1 cellular context compared by ENCODE assay signal in the genomic region with DNA sequence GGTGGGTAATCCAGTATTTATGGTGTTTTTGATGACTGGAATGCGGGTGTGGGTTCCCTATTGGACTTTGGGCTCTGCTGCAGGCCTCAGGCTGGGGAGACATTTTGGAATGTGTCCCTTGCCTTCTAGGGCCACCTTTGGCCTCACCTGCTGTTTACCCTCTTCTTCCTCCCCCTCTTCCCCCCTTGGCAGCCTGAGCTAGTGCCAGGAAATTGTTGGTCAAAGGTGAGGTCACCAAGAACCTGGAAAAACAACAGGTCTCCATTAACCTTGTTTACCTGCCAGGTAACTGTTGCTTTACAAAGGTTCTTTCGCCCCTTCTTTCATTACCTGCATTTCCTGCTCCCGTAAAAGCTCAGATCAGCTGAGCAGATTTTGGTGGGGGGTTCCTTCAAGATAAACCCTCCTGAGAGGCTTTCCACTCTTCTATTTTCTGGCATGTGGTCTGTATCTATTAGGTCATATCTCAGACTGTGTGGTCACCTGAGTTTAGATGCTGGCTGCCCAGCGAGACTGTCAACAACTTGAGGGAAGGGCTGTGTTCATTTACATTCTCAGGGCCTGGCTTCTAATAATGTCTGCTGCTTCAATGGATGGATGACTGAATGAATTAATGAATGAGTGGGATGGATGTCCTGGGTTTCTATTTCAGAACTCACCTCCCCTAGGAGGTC.
TF ChIP-seq lines count a peak whose summit lies in the region.

No MANE protein-coding gene starts in this region.

TF ChIP-seq in HepG2, 621 proteins besides CTCF, POLR2A, EP300 and RAD21 (continued from another document and continues in another):
- TF ChIP-seq, protein P1, sequence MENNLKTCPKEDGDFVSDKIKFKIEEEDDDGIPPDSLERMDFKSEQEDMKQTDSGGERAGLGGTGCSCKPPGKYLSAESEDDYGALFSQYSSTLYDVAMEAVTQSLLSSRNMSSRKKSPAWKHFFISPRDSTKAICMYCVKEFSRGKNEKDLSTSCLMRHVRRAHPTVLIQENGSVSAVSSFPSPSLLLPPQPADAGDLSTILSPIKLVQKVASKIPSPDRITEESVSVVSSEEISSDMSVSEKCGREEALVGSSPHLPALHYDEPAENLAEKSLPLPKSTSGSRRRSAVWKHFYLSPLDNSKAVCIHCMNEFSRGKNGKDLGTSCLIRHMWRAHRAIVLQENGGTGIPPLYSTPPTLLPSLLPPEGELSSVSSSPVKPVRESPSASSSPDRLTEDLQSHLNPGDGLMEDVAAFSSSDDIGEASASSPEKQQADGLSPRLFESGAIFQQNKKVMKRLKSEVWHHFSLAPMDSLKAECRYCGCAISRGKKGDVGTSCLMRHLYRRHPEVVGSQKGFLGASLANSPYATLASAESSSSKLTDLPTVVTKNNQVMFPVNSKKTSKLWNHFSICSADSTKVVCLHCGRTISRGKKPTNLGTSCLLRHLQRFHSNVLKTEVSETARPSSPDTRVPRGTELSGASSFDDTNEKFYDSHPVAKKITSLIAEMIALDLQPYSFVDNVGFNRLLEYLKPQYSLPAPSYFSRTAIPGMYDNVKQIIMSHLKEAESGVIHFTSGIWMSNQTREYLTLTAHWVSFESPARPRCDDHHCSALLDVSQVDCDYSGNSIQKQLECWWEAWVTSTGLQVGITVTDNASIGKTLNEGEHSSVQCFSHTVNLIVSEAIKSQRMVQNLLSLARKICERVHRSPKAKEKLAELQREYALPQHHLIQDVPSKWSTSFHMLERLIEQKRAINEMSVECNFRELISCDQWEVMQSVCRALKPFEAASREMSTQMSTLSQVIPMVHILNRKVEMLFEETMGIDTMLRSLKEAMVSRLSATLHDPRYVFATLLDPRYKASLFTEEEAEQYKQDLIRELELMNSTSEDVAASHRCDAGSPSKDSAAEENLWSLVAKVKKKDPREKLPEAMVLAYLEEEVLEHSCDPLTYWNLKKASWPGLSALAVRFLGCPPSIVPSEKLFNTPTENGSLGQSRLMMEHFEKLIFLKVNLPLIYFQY (CRISPR knock-in tag; IDR thresholded peaks at IDR 0.05; ENCODE audit: borderline replicate concordance) = no peak; the same call in 1 of the 2 replicates
- TF ChIP-seq RNF2 (conservative IDR thresholded peaks at IDR 0.05; ENCODE audit: low read depth) (no peak), KLF6 (CRISPR knock-in tag; IDR thresholded peaks at IDR 0.05) (no peak), JUN (CRISPR knock-in tag; IDR thresholded peaks at IDR 0.05) (peak; percentile 77), ZNF17 (CRISPR knock-in tag; IDR thresholded peaks at IDR 0.05) (0 out of 2 replicates have a peak, but pooled peaks have one; percentile 66), ZNF773 (CRISPR knock-in tag; IDR thresholded peaks at IDR 0.05; ENCODE audit: borderline replicate concordance) (no peak), KAT2B (IDR thresholded peaks at IDR 0.05; ENCODE audit: borderline replicate concordance, low read depth, low read length) (no peak), ZNF652 (CRISPR knock-in tag; IDR thresholded peaks at IDR 0.05; ENCODE audit: borderline replicate concordance, low read depth) (no peak), ZC3H4 (CRISPR knock-in tag; IDR thresholded peaks at IDR 0.05; ENCODE audit: borderline replicate concordance) (no peak), ZNF354B (CRISPR knock-in tag; IDR thresholded peaks at IDR 0.05) (no peak), CREB1 (IDR thresholded peaks at IDR 0.05) (no peak), CREB1 (CRISPR knock-in tag; IDR thresholded peaks at IDR 0.05) (peak; percentile 67; the same call in 1 of the 2 replicates), DMAP1 (CRISPR knock-in tag; IDR thresholded peaks at IDR 0.05) (no peak; the same call in 1 of the 2 replicates), ZNF761 (CRISPR knock-in tag; conservative IDR thresholded peaks at IDR 0.05) (no peak), ZNF781 (CRISPR knock-in tag; IDR thresholded peaks at IDR 0.05; ENCODE audit: borderline replicate concordance, not compliant biosample characterization) (no peak), NAIF1 (CRISPR knock-in tag; IDR thresholded peaks at IDR 0.05; ENCODE audit: borderline replicate concordance) (peak; percentile 71; the same call in 1 of the 2 replicates), HNRNPK (IDR thresholded peaks at IDR 0.05; ENCODE audit: low read depth, low read length, poor library complexity, severe bottlenecking) (no peak), ZNF484 (CRISPR knock-in tag; IDR thresholded peaks at IDR 0.05; ENCODE audit: borderline replicate concordance, low read depth) (no peak), RXRA (CRISPR knock-in tag; IDR thresholded peaks at IDR 0.05) (peak; percentile 93), EEA1 (CRISPR knock-in tag; IDR thresholded peaks at IDR 0.05; ENCODE audit: borderline replicate concordance) (no peak), FOXC1 (CRISPR knock-in tag; IDR thresholded peaks at IDR 0.05; ENCODE audit: borderline replicate concordance) (0 out of 2 replicates have a peak, but pooled peaks have one; percentile 58), ZNF446 (CRISPR knock-in tag; IDR thresholded peaks at IDR 0.05) (no peak), PLRG1 (conservative IDR thresholded peaks at IDR 0.05) (no peak)
- TF ChIP-seq, protein P2, sequence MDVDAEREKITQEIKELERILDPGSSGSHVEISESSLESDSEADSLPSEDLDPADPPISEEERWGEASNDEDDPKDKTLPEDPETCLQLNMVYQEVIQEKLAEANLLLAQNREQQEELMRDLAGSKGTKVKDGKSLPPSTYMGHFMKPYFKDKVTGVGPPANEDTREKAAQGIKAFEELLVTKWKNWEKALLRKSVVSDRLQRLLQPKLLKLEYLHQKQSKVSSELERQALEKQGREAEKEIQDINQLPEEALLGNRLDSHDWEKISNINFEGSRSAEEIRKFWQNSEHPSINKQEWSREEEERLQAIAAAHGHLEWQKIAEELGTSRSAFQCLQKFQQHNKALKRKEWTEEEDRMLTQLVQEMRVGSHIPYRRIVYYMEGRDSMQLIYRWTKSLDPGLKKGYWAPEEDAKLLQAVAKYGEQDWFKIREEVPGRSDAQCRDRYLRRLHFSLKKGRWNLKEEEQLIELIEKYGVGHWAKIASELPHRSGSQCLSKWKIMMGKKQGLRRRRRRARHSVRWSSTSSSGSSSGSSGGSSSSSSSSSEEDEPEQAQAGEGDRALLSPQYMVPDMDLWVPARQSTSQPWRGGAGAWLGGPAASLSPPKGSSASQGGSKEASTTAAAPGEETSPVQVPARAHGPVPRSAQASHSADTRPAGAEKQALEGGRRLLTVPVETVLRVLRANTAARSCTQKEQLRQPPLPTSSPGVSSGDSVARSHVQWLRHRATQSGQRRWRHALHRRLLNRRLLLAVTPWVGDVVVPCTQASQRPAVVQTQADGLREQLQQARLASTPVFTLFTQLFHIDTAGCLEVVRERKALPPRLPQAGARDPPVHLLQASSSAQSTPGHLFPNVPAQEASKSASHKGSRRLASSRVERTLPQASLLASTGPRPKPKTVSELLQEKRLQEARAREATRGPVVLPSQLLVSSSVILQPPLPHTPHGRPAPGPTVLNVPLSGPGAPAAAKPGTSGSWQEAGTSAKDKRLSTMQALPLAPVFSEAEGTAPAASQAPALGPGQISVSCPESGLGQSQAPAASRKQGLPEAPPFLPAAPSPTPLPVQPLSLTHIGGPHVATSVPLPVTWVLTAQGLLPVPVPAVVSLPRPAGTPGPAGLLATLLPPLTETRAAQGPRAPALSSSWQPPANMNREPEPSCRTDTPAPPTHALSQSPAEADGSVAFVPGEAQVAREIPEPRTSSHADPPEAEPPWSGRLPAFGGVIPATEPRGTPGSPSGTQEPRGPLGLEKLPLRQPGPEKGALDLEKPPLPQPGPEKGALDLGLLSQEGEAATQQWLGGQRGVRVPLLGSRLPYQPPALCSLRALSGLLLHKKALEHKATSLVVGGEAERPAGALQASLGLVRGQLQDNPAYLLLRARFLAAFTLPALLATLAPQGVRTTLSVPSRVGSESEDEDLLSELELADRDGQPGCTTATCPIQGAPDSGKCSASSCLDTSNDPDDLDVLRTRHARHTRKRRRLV (CRISPR knock-in tag; IDR thresholded peaks at IDR 0.05) = peak; percentile 62; the same call in 1 of the 2 replicates
- TF ChIP-seq, protein P3, sequence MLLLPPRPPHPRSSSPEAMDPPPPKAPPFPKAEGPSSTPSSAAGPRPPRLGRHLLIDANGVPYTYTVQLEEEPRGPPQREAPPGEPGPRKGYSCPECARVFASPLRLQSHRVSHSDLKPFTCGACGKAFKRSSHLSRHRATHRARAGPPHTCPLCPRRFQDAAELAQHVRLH (CRISPR knock-in tag; IDR thresholded peaks at IDR 0.05; ENCODE audit: borderline replicate concordance, low read depth) = peak; percentile 79; the same call in 1 of the 2 replicates
- TF ChIP-seq, protein P4, sequence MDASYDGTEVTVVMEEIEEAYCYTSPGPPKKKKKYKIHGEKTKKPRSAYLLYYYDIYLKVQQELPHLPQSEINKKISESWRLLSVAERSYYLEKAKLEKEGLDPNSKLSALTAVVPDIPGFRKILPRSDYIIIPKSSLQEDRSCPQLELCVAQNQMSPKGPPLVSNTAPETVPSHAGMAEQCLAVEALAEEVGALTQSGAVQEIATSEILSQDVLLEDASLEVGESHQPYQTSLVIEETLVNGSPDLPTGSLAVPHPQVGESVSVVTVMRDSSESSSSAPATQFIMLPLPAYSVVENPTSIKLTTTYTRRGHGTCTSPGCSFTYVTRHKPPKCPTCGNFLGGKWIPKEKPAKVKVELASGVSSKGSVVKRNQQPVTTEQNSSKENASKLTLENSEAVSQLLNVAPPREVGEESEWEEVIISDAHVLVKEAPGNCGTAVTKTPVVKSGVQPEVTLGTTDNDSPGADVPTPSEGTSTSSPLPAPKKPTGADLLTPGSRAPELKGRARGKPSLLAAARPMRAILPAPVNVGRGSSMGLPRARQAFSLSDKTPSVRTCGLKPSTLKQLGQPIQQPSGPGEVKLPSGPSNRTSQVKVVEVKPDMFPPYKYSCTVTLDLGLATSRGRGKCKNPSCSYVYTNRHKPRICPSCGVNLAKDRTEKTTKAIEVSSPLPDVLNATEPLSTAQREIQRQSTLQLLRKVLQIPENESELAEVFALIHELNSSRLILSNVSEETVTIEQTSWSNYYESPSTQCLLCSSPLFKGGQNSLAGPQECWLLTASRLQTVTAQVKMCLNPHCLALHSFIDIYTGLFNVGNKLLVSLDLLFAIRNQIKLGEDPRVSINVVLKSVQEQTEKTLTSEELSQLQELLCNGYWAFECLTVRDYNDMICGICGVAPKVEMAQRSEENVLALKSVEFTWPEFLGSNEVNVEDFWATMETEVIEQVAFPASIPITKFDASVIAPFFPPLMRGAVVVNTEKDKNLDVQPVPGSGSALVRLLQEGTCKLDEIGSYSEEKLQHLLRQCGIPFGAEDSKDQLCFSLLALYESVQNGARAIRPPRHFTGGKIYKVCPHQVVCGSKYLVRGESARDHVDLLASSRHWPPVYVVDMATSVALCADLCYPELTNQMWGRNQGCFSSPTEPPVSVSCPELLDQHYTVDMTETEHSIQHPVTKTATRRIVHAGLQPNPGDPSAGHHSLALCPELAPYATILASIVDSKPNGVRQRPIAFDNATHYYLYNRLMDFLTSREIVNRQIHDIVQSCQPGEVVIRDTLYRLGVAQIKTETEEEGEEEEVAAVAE (CRISPR knock-in tag; IDR thresholded peaks at IDR 0.05; ENCODE audit: borderline replicate concordance) = peak; percentile 70; the same call in 1 of the 2 replicates
- TF ChIP-seq, protein P5, sequence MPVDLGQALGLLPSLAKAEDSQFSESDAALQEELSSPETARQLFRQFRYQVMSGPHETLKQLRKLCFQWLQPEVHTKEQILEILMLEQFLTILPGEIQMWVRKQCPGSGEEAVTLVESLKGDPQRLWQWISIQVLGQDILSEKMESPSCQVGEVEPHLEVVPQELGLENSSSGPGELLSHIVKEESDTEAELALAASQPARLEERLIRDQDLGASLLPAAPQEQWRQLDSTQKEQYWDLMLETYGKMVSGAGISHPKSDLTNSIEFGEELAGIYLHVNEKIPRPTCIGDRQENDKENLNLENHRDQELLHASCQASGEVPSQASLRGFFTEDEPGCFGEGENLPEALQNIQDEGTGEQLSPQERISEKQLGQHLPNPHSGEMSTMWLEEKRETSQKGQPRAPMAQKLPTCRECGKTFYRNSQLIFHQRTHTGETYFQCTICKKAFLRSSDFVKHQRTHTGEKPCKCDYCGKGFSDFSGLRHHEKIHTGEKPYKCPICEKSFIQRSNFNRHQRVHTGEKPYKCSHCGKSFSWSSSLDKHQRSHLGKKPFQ (CRISPR knock-in tag; IDR thresholded peaks at IDR 0.05; ENCODE audit: insufficient replicate concordance) = no peak
- TF ChIP-seq, protein P6, sequence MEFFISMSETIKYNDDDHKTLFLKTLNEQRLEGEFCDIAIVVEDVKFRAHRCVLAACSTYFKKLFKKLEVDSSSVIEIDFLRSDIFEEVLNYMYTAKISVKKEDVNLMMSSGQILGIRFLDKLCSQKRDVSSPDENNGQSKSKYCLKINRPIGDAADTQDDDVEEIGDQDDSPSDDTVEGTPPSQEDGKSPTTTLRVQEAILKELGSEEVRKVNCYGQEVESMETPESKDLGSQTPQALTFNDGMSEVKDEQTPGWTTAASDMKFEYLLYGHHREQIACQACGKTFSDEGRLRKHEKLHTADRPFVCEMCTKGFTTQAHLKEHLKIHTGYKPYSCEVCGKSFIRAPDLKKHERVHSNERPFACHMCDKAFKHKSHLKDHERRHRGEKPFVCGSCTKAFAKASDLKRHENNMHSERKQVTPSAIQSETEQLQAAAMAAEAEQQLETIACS (CRISPR knock-in tag; IDR thresholded peaks at IDR 0.05) = no peak
- TF ChIP-seq, protein P7, sequence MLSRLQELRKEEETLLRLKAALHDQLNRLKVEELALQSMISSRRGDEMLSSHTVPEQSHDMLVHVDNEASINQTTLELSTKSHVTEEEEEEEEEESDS (CRISPR knock-in tag; IDR thresholded peaks at IDR 0.05; ENCODE audit: borderline replicate concordance) = no peak
- TF ChIP-seq, protein P8, sequence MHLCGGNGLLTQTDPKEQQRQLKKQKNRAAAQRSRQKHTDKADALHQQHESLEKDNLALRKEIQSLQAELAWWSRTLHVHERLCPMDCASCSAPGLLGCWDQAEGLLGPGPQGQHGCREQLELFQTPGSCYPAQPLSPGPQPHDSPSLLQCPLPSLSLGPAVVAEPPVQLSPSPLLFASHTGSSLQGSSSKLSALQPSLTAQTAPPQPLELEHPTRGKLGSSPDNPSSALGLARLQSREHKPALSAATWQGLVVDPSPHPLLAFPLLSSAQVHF (CRISPR knock-in tag; IDR thresholded peaks at IDR 0.05) = no peak
- TF ChIP-seq, protein P9, sequence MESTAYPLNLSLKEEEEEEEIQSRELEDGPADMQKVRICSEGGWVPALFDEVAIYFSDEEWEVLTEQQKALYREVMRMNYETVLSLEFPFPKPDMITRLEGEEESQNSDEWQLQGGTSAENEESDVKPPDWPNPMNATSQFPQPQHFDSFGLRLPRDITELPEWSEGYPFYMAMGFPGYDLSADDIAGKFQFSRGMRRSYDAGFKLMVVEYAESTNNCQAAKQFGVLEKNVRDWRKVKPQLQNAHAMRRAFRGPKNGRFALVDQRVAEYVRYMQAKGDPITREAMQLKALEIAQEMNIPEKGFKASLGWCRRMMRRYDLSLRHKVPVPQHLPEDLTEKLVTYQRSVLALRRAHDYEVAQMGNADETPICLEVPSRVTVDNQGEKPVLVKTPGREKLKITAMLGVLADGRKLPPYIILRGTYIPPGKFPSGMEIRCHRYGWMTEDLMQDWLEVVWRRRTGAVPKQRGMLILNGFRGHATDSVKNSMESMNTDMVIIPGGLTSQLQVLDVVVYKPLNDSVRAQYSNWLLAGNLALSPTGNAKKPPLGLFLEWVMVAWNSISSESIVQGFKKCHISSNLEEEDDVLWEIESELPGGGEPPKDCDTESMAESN (CRISPR knock-in tag; conservative IDR thresholded peaks at IDR 0.05) = 0 out of 2 replicates have a peak, but pooled peaks have one; percentile 32
